Comparison of ENCODE assay signal across 9 cellular contexts in genomic region chr1:246219508-246220030, GRCh38.
A peak's percentile ranks its signal among the peaks of the same experiment; 100 is the strongest.
DNase-seq lines count a peak whose midpoint lies in the region; ATAC-seq and TF ChIP-seq lines count a peak whose summit lies in the region.
"Had no signal": no experiment of that assay in that cellular context is flagged by ENCODE, and none has a peak within 500 bp of the region (broad histone marks: within the 10 kb centered on the region; RNA-seq: fewer than 3 reads in every experiment).

No MANE protein-coding gene starts in this region.

- in situ Hi-C loops in gastrocnemius medialis (cut with MboI; ENCODE audit: low sequenced_read_pairs in 4 of 4): no loop called here

- no peak overlapping the region for H4K91ac ChIP-seq in neuronal stem cell (ENCODE audit: low read depth, low read length, poor library complexity)

- H3K79me2 ChIP-seq in Karpas-422 (ENCODE audit: low read length): peaks cover 25% of the 10 kb centered on the region
- H3K79me2 ChIP-seq in OCI-LY7 (ENCODE audit: insufficient read depth, low read depth, low read length): no peaks in the 10 kb centered on the region

- H3K9ac ChIP-seq in Karpas-422 (ENCODE audit: low read length) (peak overlapping the region; percentile 66), neuronal stem cell (ENCODE audit: low read depth, low read length, poor library complexity) (no peak overlapping the region)

- no peak overlapping the region for H3K23ac ChIP-seq in neuronal stem cell (ENCODE audit: low read depth, low read length, poor library complexity)

- intact Hi-C loops in gastrocnemius medialis (cut with DNase I; ENCODE audit: low total_unique reads) (no loop called here), OCI-LY7 (cut with micrococcal nuclease; ENCODE audit: unreplicated experiment) (no loop called here)

- no peaks in the 10 kb centered on the region for H3K9me2 ChIP-seq in Karpas-422 (replicated peaks; ENCODE audit: insufficient read depth, low read length)
- H3K9me2 ChIP-seq in OCI-LY7 (ENCODE audit: insufficient read depth, low read length): no peaks in the 10 kb centered on the region; the same call in 1 of the 2 replicates

- no peak overlapping the region for H2BK12ac ChIP-seq in neuronal stem cell (ENCODE audit: low read length)

- H3K27ac ChIP-seq in Karpas-422 (ENCODE audit: low read length) (peak overlapping the region; percentile 92), neuronal stem cell (replicated peaks; ENCODE audit: low read length) (peak overlapping the region; percentile 50), gastrocnemius medialis (no peak overlapping the region), OCI-LY7 (ENCODE audit: low read depth, low read length, poor library complexity, severe bottlenecking) (no peak overlapping the region)
- H3K27ac ChIP-seq: WERI-Rb-1 had no signal

- H3K27me3 ChIP-seq in Karpas-422 (ENCODE audit: low read length) (no peaks in the 10 kb centered on the region), neuronal stem cell (ENCODE audit: control insufficient read depth in 3 of 3, insufficient read depth in 3 of 3, low read depth in 1 of 3, low read length in 3 of 3) (no peaks in the 10 kb centered on the region), gastrocnemius medialis (no peaks in the 10 kb centered on the region)

- no peak overlapping the region for H2BK5ac ChIP-seq in neuronal stem cell (ENCODE audit: low read length)

- H2BK15ac ChIP-seq in neuronal stem cell (ENCODE audit: low read length): no peak overlapping the region

- peaks cover 8% of the 10 kb centered on the region for H3K9me3 ChIP-seq in Karpas-422 (ENCODE audit: low read length)
- H3K9me3 ChIP-seq in neuronal stem cell (replicated peaks in 1 of 2; ENCODE audit: control insufficient read depth in 2 of 2, insufficient read depth in 1 of 2, low read depth in 1 of 2, low read length in 2 of 2): peaks cover 15 to 16% of the 10 kb centered on the region in 2 donors
- H3K9me3 ChIP-seq in gastrocnemius medialis: no peaks in the 10 kb centered on the region
- H3K9me3 ChIP-seq in OCI-LY7 (ENCODE audit: low read length): no peaks in the 10 kb centered on the region

- TF ChIP-seq CTCF in gastrocnemius medialis (IDR thresholded peaks at IDR 0.05 in 4 of 5, conservative IDR thresholded peaks at IDR 0.05 in 1 of 5) (no peak), OCI-LY7 (conservative IDR thresholded peaks at IDR 0.05; ENCODE audit: low read length) (no peak)

- DNase-seq in Karpas-422 (peak; percentile 92), SHP77 (lab: John Stamatoyannopoulos, UW) (peak; percentile 91 to 98), neuronal stem cell (ENCODE audit: low spot score) (peak; percentile 9), gastrocnemius medialis (no peak), OCI-LY7 (ENCODE audit: low spot score) (no peak)
- no peak for DNase-seq in activated CD4-positive, alpha-beta T cell treated with anti-CD3 and anti-CD28 coated beads, Interleukin-2, amount 50 U/mL, for 4 hours
- DNase-seq: WERI-Rb-1 had no signal

- H4K20me1 ChIP-seq in Karpas-422 (ENCODE audit: insufficient read depth, low read depth, low read length) (no peaks in the 10 kb centered on the region), OCI-LY7 (ENCODE audit: insufficient read depth, low read length) (no peaks in the 10 kb centered on the region)

- no peak overlapping the region for H2BK120ac ChIP-seq in neuronal stem cell (ENCODE audit: low read depth, low read length)

- no TSS peak for BruUV-seq in OCI-LY7 (replicated peaks; lab: Mats Ljungman, UMichigan)

- CTCF ChIA-PET in OCI-LY7 (lab: Charles Lee; ENCODE audit: unreplicated experiment): no interaction called here

- H2AFZ ChIP-seq in Karpas-422 (ENCODE audit: low read length): no peak overlapping the region
- H2AFZ ChIP-seq in neuronal stem cell (ENCODE audit: low read length): peak overlapping the region; percentile 6
- H2AFZ ChIP-seq in OCI-LY7 (ENCODE audit: low read length): no peak overlapping the region

- no peaks in the 10 kb centered on the region for H3K79me1 ChIP-seq in neuronal stem cell (ENCODE audit: low read depth, low read length)

- peak overlapping the region; percentile 54 for H3K4me2 ChIP-seq in Karpas-422 (ENCODE audit: low read depth, low read length, poor library complexity, severe bottlenecking)
- H3K4me2 ChIP-seq in neuronal stem cell (ENCODE audit: insufficient read depth, low read length, poor library complexity, severe bottlenecking): no peak overlapping the region
- no peak overlapping the region for H3K4me2 ChIP-seq in OCI-LY7 (ENCODE audit: low read length)

- no peak overlapping the region for H2AK5ac ChIP-seq in neuronal stem cell (ENCODE audit: low read depth, low read length)

- ATAC-seq in GM19351 (IDR thresholded peaks at IDR 0.05; ENCODE audit: unreplicated experiment): peak; percentile 62
- no peak for ATAC-seq in HG02870 (IDR thresholded peaks at IDR 0.05; ENCODE audit: unreplicated experiment)
- no peak for ATAC-seq in gastrocnemius medialis

- no peaks in the 10 kb centered on the region; the same call in 1 of the 2 replicates for H3K36me3 ChIP-seq in Karpas-422 (ENCODE audit: insufficient read depth, low read length)
- no peaks in the 10 kb centered on the region for H3K36me3 ChIP-seq in neuronal stem cell (replicated peaks in 1 of 2; ENCODE audit: control insufficient read depth in 2 of 2, insufficient read depth in 2 of 2, low read length in 2 of 2)
- H3K36me3 ChIP-seq in gastrocnemius medialis: no peaks in the 10 kb centered on the region
- no peaks in the 10 kb centered on the region for H3K36me3 ChIP-seq in OCI-LY7 (ENCODE audit: insufficient read depth, low read length)
- H3K36me3 ChIP-seq: WERI-Rb-1 had no signal

- TF ChIP-seq POLR2A in gastrocnemius medialis (IDR thresholded peaks at IDR 0.05): no peak

- peak overlapping the region; percentile 40 for H3K18ac ChIP-seq in neuronal stem cell (ENCODE audit: low read length)

- POLR2A ChIA-PET in OCI-LY7 (lab: Charles Lee): no interaction called here

- H4K8ac ChIP-seq in neuronal stem cell (ENCODE audit: low read depth, low read length): no peak overlapping the region

- H3K4ac ChIP-seq in neuronal stem cell (ENCODE audit: low read length): no peak overlapping the region

- no peak overlapping the region for H3K14ac ChIP-seq in neuronal stem cell (ENCODE audit: low read length)

- no CpG with 5 or more reads among the region's 11 CpGs for WGBS in neuronal stem cell (ENCODE audit: extremely low coverage in 2 of 2, insufficient read length in 2 of 2, insufficient replicate concordance in 1 of 2), 2 donors

- peaks cover 59% of the 10 kb centered on the region for H3K4me1 ChIP-seq in Karpas-422 (ENCODE audit: low read length)
- H3K4me1 ChIP-seq in neuronal stem cell (ENCODE audit: control insufficient read depth in 2 of 2, insufficient read depth in 1 of 2, low read depth in 1 of 2, low read length in 2 of 2): peaks cover 7% of the 10 kb centered on the region in 2 donors
- H3K4me1 ChIP-seq in gastrocnemius medialis: no peaks in the 10 kb centered on the region
- no peaks in the 10 kb centered on the region for H3K4me1 ChIP-seq in OCI-LY7 (ENCODE audit: insufficient read depth, low read length, poor library complexity, severe bottlenecking)

- peak overlapping the region; percentile 57 for H3K4me3 ChIP-seq in Karpas-422 (ENCODE audit: low read length)
- H3K4me3 ChIP-seq in neuronal stem cell (ENCODE audit: low read length in 2 of 2): no peak overlapping the region
- H3K4me3 ChIP-seq in gastrocnemius medialis: no peak overlapping the region
- no peak overlapping the region for H3K4me3 ChIP-seq in OCI-LY7 (ENCODE audit: low read depth, low read length, poor library complexity, severe bottlenecking)

Comparison
In these comparisons a context has a peak if more than half of its experiments do, and no peak if none do; other contexts are left out.
1. DNase-seq: peak in Karpas-422 (single experiment), SHP77 (2 of 2) and neuronal stem cell (single experiment); none in gastrocnemius medialis (0 of 2), activated CD4-positive, alpha-beta T cell treated with anti-CD3 and anti-CD28 coated beads, Interleukin-2, amount 50 U/mL, for 4 hours (0 of 2) and OCI-LY7 (single experiment).
2. H3K27ac ChIP-seq: peak in Karpas-422 (single experiment) and neuronal stem cell (single experiment); none in gastrocnemius medialis (0 of 4) and OCI-LY7 (single experiment).